10 cellular contexts compared by ENCODE assay signal in genomic region chr6:85670573-85670972, GRCh38. TPM values are rescaled to one million over a fixed set of nuclear protein-coding genes. Genes with fewer than 3 reads are reported as not detected.
DNase-seq lines count a peak whose midpoint lies in the region; ATAC-seq, FAIRE-seq and TF ChIP-seq lines count a peak whose summit lies in the region.
"Had no signal": no experiment of that assay in that cellular context is flagged by ENCODE, and none has a peak within 500 bp of the region (broad histone marks: within the 10 kb centered on the region; RNA-seq: fewer than 3 reads in every experiment).

No MANE protein-coding gene starts in this region.

- H3K4me3 ChIP-seq in HUES6 (ENCODE audit: low read depth, low read length): no peak overlapping the region

- H3K27me3 ChIP-seq in HUES6 (ENCODE audit: control insufficient read depth, insufficient read depth, low read length): no peaks in the 10 kb centered on the region

- no peaks in the 10 kb centered on the region for H3K27me3 Mint-ChIP-seq in Calu3 (ENCODE audit: unreplicated experiment)
- H3K27me3 Mint-ChIP-seq in activated naive CD8-positive, alpha-beta T cell: no peaks in the 10 kb centered on the region

- H3K27ac ChIP-seq in HUES6 (ENCODE audit: low read depth, low read length): peak overlapping the region; percentile 73; the same call in 1 of the 2 replicates
- H3K27ac ChIP-seq: VCaP had no signal

- H3K36me3 ChIP-seq in HUES6 (ENCODE audit: control insufficient read depth, insufficient read depth, low read length): peaks cover 13% of the 10 kb centered on the region

- TF ChIP-seq CTCF in Calu3 (IDR thresholded peaks at IDR 0.05; ENCODE audit: unreplicated experiment): no peak

- no peak for FAIRE-seq in HTR-8/SVneo (lab: Jason Lieb, UNC)

- H3K4me3 Mint-ChIP-seq in Calu3 (ENCODE audit: low read depth, unreplicated experiment): no peak overlapping the region
- no peak overlapping the region for H3K4me3 Mint-ChIP-seq in activated naive CD8-positive, alpha-beta T cell

- BruUV-seq in Calu3 (replicated peaks; lab: Mats Ljungman, UMichigan): no TSS peak

- H3K4me1 Mint-ChIP-seq in Calu3 (ENCODE audit: low read depth, unreplicated experiment): peaks cover 35% of the 10 kb centered on the region
- peaks cover 69% of the 10 kb centered on the region for H3K4me1 Mint-ChIP-seq in activated naive CD8-positive, alpha-beta T cell (ENCODE audit: low read depth)

- no peaks in the 10 kb centered on the region for H3K9me3 Mint-ChIP-seq in Calu3 (ENCODE audit: low read depth, unreplicated experiment)
- no peaks in the 10 kb centered on the region for H3K9me3 Mint-ChIP-seq in activated naive CD8-positive, alpha-beta T cell (ENCODE audit: low read depth)

- H3K4me1 ChIP-seq in HUES6 (ENCODE audit: control insufficient read depth, insufficient read depth, low read length): peaks cover 20% of the 10 kb centered on the region

- intact Hi-C loops in Calu3 (cut with micrococcal nuclease; ENCODE audit: unreplicated experiment): loop anchor here (2.0 kb wide), 1 partner anchor 76 kb away; no protein-coding TSS in a partner anchor

- H3K36me3 Mint-ChIP-seq in Calu3 (ENCODE audit: insufficient read depth, unreplicated experiment): peaks cover 36% of the 10 kb centered on the region
- peaks cover 18% of the 10 kb centered on the region for H3K36me3 Mint-ChIP-seq in activated naive CD8-positive, alpha-beta T cell

- DNase-seq in Calu3 (peak; percentile 26), left lobe of liver (ENCODE audit: low spot score) (no peak), HTR-8/SVneo (ENCODE audit: insufficient read length, low spot score) (no peak), GM03348 (ENCODE audit: low spot score) (no peak)
- DNase-seq: NCI-H1436 had no signal

- CTCF ChIA-PET in Calu3 (lab: Charles Lee): interaction anchor here (0.6 to 1.4 kb wide), 4 partner anchors 10 to 222 kb away, joined by 3 to 5 read pairs (median 4); partner anchors contain the start of gene SYNCRIP

- H3K27ac Mint-ChIP-seq in Calu3 (ENCODE audit: unreplicated experiment): no peak overlapping the region
- H3K27ac Mint-ChIP-seq in activated naive CD8-positive, alpha-beta T cell: peak overlapping the region; percentile 93

- peaks cover 3% of the 10 kb centered on the region; the same call in 1 of the 2 replicates for H3K9me3 ChIP-seq in HUES6 (ENCODE audit: control insufficient read depth, insufficient read depth, low read depth, low read length)

- ATAC-seq in left lobe of liver (peak; percentile 48), HG03342 (IDR thresholded peaks at IDR 0.05; ENCODE audit: unreplicated experiment) (no peak), HG02884 (IDR thresholded peaks at IDR 0.05; ENCODE audit: unreplicated experiment) (no peak)

- H3K9ac ChIP-seq in HUES6 (ENCODE audit: low read length): no peak overlapping the region

RNA-seq across cellular contexts. Expression of gene SYNCRIP, which starts 27.9 kb away (rescaled TPM):
- total RNA-seq in Calu3 (2022): 153 and 164 TPM in 2 replicates
- 31.0 TPM for total RNA-seq in left lobe of liver
